In genomic region chr12:25151476-25151875, GRCh38 we compare ENCODE assay signal across 10 cellular contexts. TPM values are rescaled to one million over a fixed set of nuclear protein-coding genes. Genes with fewer than 3 reads are reported as not detected.
DNase-seq lines count a peak whose midpoint lies in the region; ATAC-seq, FAIRE-seq and TF ChIP-seq lines count a peak whose summit lies in the region.
"Had no signal": no experiment of that assay in that cellular context is flagged by ENCODE, and none has a peak within 500 bp of the region (broad histone marks: within the 10 kb centered on the region; RNA-seq: fewer than 3 reads in every experiment).

No MANE protein-coding gene starts in this region.

- no peaks in the 10 kb centered on the region for H3K27me3 ChIP-seq in body of pancreas
- H3K27me3 ChIP-seq in suprapubic skin = no peaks in the 10 kb centered on the region

- 46 to 48% methylated on average over 5 of the region's 5 CpGs for WGBS in body of pancreas, 2 donors
- WGBS in suprapubic skin = 42% methylated on average over 5 of the region's 5 CpGs

- no peak for TF ChIP-seq EP300 in suprapubic skin (IDR thresholded peaks at IDR 0.05)

- no peak for TF ChIP-seq POLR2A in body of pancreas (IDR thresholded peaks at IDR 0.05)
- no peak for TF ChIP-seq POLR2A in suprapubic skin (IDR thresholded peaks at IDR 0.05)

- DNase-seq in NOMO-1 treated with DMSO at 0.1 percent for 48 hours (lab: John Stamatoyannopoulos, UW; ENCODE audit: unreplicated experiment) (peak; percentile 6), NOMO-1 (lab: John Stamatoyannopoulos, UW; ENCODE audit: unreplicated experiment in 2 of 2) (no peak), body of pancreas (peak in 3 of 4 donors; percentile 14 to 43 (median 16)), islet precursor cell (peak; percentile 94), urothelium cell line (ENCODE audit: low spot score) (peak; percentile 82), suprapubic skin (ENCODE audit: low spot score in 2 of 2) (no peak), SIG-M5 (lab: John Stamatoyannopoulos, UW) (no peak)
- no peak for DNase-seq in stimulated activated naive CD8-positive, alpha-beta T cell treated with anti-CD3 and anti-CD28 coated beads, Interleukin-15, Interleukin-2, amounts not matched to agents 100 U/mL and 50 U/mL, for 24 hours

- no peak for TF ChIP-seq CTCF in body of pancreas (IDR thresholded peaks at IDR 0.05)
- TF ChIP-seq CTCF in suprapubic skin (IDR thresholded peaks at IDR 0.05) = no peak

- intact Hi-C loops in body of pancreas (cut with DNase I) = no loop called here

- H3K4me3 ChIP-seq in body of pancreas (no peak overlapping the region), suprapubic skin (no peak overlapping the region)

- H3K4me1 ChIP-seq in body of pancreas = no peaks in the 10 kb centered on the region
- H3K4me1 ChIP-seq in suprapubic skin = peaks cover 12% of the 10 kb centered on the region

- H3K27ac ChIP-seq in body of pancreas = no peak overlapping the region
- no peak overlapping the region for H3K27ac ChIP-seq in suprapubic skin

- H3K9me3 ChIP-seq in body of pancreas (no peaks in the 10 kb centered on the region), suprapubic skin (no peaks in the 10 kb centered on the region)

- ATAC-seq in body of pancreas = peak; percentile 63
- ATAC-seq in stimulated activated naive CD8-positive, alpha-beta T cell treated with anti-CD3 and anti-CD28 coated beads, Interleukin-15, Interleukin-2, amounts not matched to agents 100 U/mL and 50 U/mL, for 24 hours = no peak
- ATAC-seq: activated naive CD4-positive, alpha-beta T cell treated with anti-CD3 and anti-CD28 coated beads, Interleukin-2, amount 50 U/mL, for 72 hours; natural killer cell treated with Interleukin-12 subunit alpha and Interleukin-12 subunit beta and Interleukin-15 and Interleukin-18, amount 100 ng/mL, for 72 hours had no signal

- H3K36me3 ChIP-seq in body of pancreas (replicated peaks in 1 of 2; ENCODE audit: insufficient read depth in 1 of 2, low read depth in 2 of 2) (no peaks in the 10 kb centered on the region), suprapubic skin (no peaks in the 10 kb centered on the region)

- peak; percentile 88 for FAIRE-seq in urothelium cell line (lab: Jason Lieb, UNC)

RNA-seq across cellular contexts. Expression of gene DNAI7, which starts 43.5 kb away (rescaled TPM):
- total RNA-seq in body of pancreas = under 1 TPM in 1 of 2 donors, not detected in 1; 0.26 TPM
- total RNA-seq in suprapubic skin = 1 to 10 TPM in 3 of 4 donors, not detected in 1; 1.2 to 3.0 (median 1.2) TPM

RNA-seq across cellular contexts. Expression of gene ETFRF1, which starts 43.6 kb away (rescaled TPM):
- 10 to 100 TPM; 12.5 to 24.9 TPM for total RNA-seq in body of pancreas
- 10 to 100 TPM; 39.8 to 46.6 (median 41.3) TPM for total RNA-seq in suprapubic skin

Comparison
In these comparisons a context has a peak if more than half of its experiments do, and no peak if none do; other contexts are left out.
1. DNase-seq: peak in NOMO-1 treated with DMSO at 0.1 percent for 48 hours (single experiment), body of pancreas (3 of 4), islet precursor cell (single experiment) and urothelium cell line (single experiment); none in NOMO-1 (0 of 2), stimulated activated naive CD8-positive, alpha-beta T cell treated with anti-CD3 and anti-CD28 coated beads, Interleukin-15, Interleukin-2, amounts not matched to agents 100 U/mL and 50 U/mL, for 24 hours (single experiment), suprapubic skin (0 of 2) and SIG-M5 (single experiment).